18 cellular contexts compared by ENCODE assay signal in the genomic region with DNA sequence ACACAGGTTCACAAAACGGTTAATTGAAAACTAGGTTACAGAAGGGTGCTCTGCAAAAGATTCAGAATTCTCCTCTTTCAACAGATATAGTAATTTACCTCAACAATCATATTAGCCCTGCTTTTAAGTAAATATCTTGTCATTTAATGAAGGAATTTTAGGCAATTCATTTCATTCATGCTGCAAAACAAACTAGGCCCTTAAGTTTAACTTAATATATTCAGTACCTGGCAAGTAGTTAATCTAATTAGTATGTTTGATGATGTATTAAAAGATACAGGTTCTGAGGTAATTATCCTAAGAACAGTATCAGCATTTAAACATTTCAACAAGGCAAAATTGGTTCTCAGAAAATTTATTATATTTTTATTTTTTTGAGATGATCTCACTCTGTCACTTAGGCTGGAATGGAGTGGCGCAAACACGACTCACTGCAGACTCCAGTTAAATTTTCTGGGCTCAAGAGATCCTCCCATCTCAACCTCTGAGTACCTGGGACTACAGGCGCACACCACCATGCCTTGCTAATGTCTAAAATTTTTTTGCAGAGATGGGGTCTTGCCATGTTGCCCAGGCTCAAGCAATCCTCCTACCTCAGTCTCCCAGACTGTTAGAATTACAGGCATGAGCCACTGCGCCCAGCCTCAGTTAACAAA.
"Had no signal": no experiment of that assay in that cellular context is flagged by ENCODE, and none has a peak within 500 bp of the region (broad histone marks: within the 10 kb centered on the region; RNA-seq: fewer than 3 reads in every experiment).

No MANE protein-coding gene starts in this region.

- H3K4me3 Mint-ChIP-seq: activated T-cell treated with anti-CD3 and anti-CD28 coated beads, Interleukin-2, amount 50 U/mL, for 72 hours; naive B cell; neural crest cell had no signal

- H3K9me3 ChIP-seq: prostate gland, right atrium auricular region, tibial artery had no signal

- H3K27ac Mint-ChIP-seq: activated naive CD4-positive, alpha-beta T cell treated with anti-CD3 and anti-CD28 coated beads, Interleukin-2, amount 50 U/mL, for 72 hours; activated T-cell treated with anti-CD3 and anti-CD28 coated beads, Interleukin-2, amount 50 U/mL, for 72 hours had no signal

- H3K4me1 ChIP-seq: prostate gland had no signal

- H3K27ac ChIP-seq: dorsolateral prefrontal cortex, prostate gland, right atrium auricular region, tibial artery had no signal

- H3K36me3 ChIP-seq: prostate gland, right atrium auricular region, tibial artery had no signal

- H3K27me3 ChIP-seq: dorsolateral prefrontal cortex, right atrium auricular region, tibial artery had no signal

- H3K36me3 Mint-ChIP-seq: activated naive CD4-positive, alpha-beta T cell treated with anti-CD3 and anti-CD28 coated beads, Interleukin-2, amount 50 U/mL, for 72 hours; naive B cell had no signal

- H3K27me3 Mint-ChIP-seq: naive B cell had no signal

- DNase-seq: activated CD8-positive, alpha-beta memory T cell treated with anti-CD3 and anti-CD28 coated beads for 24 hours; activated effector memory CD4-positive, alpha-beta T cell treated with anti-CD3 and anti-CD28 coated beads, Interleukin-2, amount 50 U/mL, for 16 hours; activated T-cell treated with anti-CD3 and anti-CD28 coated beads, Interleukin-2, amount 50 U/mL, for 72 hours; amniotic stem cell; dorsolateral prefrontal cortex; hypothalamus; kidney; mammary epithelial cell; naive B cell; stimulated activated CD4-positive, alpha-beta T cell treated with anti-CD3 and anti-CD28 coated beads, Interleukin-2, amount 100 ng/mL, for 24 hours; stimulated activated naive CD8-positive, alpha-beta T cell treated with anti-CD3 and anti-CD28 coated beads, Interleukin-15, Interleukin-2, amounts not matched to agents 100 U/mL and 50 U/mL, for 24 hours; substantia nigra; T1000; tibial artery had no signal

- H3K9me3 Mint-ChIP-seq: activated naive CD4-positive, alpha-beta T cell treated with anti-CD3 and anti-CD28 coated beads, Interleukin-2, amount 50 U/mL, for 72 hours; activated T-cell treated with anti-CD3 and anti-CD28 coated beads, Interleukin-2, amount 50 U/mL, for 72 hours; naive B cell; neural crest cell had no signal

- H3K4me3 ChIP-seq: dorsolateral prefrontal cortex, prostate gland, right atrium auricular region, tibial artery had no signal
